1 cellular context compared by ENCODE assay signal in genomic region chr15:68470049-68470738, GRCh38.
TF ChIP-seq lines count a peak whose summit lies in the region.

No MANE protein-coding gene starts in this region.

TF ChIP-seq in GM12878, 131 proteins besides CTCF, POLR2A, EP300 and RAD21:
- TF ChIP-seq ZBTB4 (CRISPR knock-in tag; IDR thresholded peaks at IDR 0.05) (no peak), POLR2AphosphoS5 (IDR thresholded peaks at IDR 0.05; ENCODE audit: low read length) (no peak), JUND (IDR thresholded peaks at IDR 0.05; ENCODE audit: low read depth, low read length) (no peak), KLF5 (IDR thresholded peaks at IDR 0.05; ENCODE audit: partially characterized antibody) (no peak), STAT3 (IDR thresholded peaks at IDR 0.05; ENCODE audit: low read depth, low read length) (no peak), SUZ12 (IDR thresholded peaks at IDR 0.05; ENCODE audit: unreplicated experiment) (no peak), ATF7 (IDR thresholded peaks at IDR 0.05; ENCODE audit: low read depth) (no peak), RUNX3 (IDR thresholded peaks at IDR 0.05; ENCODE audit: low read length) (no peak), BCL11A (IDR thresholded peaks at IDR 0.05; ENCODE audit: low read depth, low read length) (no peak)
TF ChIP-seq in GM12878: peak in this region for 0.
